ENCODE assay signal across 27 cellular contexts in the genomic region with DNA sequence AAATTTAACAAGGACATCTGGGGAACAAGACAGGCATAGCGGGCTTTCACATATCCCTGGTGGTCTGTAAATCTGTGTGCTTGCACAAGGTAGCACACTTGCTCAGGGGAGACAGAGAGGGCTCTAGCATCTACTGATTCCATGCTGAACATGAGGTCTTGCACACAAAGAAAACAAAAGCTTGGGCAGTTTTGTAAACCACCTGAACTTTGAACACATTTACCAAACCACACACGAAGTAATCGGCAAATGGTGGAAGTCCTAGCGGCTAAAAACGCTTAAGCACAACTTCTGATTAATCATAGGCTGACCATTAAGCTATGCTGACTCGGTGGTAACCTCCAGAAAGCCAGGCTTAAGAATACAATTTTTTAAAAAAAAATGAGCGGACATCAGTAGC. TPM values are rescaled to one million over a fixed set of nuclear protein-coding genes. Genes with fewer than 3 reads are reported as not detected.
"Had no signal": no experiment of that assay in that cellular context is flagged by ENCODE, and none has a peak within 500 bp of the region (broad histone marks: within the 10 kb centered on the region; RNA-seq: fewer than 3 reads in every experiment).

No MANE protein-coding gene starts in this region.

- H3K4me1 ChIP-seq: heart left ventricle, left ventricle myocardium inferior, lower lobe of right lung, pancreas, prostate gland, right lobe of liver, suprapubic skin, tibial artery, uterus had no signal

- H3K9me3 ChIP-seq: heart left ventricle, left ventricle myocardium inferior, lower lobe of right lung, pancreas, prostate gland, right lobe of liver, suprapubic skin, thoracic aorta, tibial artery, uterus had no signal

- DNase-seq: heart left ventricle; hypothalamus; immature natural killer cell; kidney; left colon; left ventricle myocardium inferior; lower lobe of right lung; mammary epithelial cell; mesenchymal stem cell; naive thymus-derived CD8-positive, alpha-beta T cell; nucleus accumbens; pancreas; posterior cingulate gyrus; right lobe of liver; stimulated activated CD4-positive, alpha-beta T cell treated with anti-CD3 and anti-CD28 coated beads, Interleukin-4, amount 100 ng/mL, for 24 hours; stimulated activated naive CD4-positive, alpha-beta T cell; tibial artery; uterus had no signal

- H3K27me3 ChIP-seq: right lobe of liver, suprapubic skin, tibial artery had no signal

- H3K36me3 ChIP-seq: heart left ventricle, left ventricle myocardium inferior, lower lobe of right lung, pancreas, prostate gland, right lobe of liver, suprapubic skin, thoracic aorta, tibial artery, uterus had no signal

- ATAC-seq: heart left ventricle; left colon; lower lobe of right lung; naive thymus-derived CD8-positive, alpha-beta T cell; pancreas; stimulated activated effector memory CD8-positive, alpha-beta T cell treated with anti-CD3 and anti-CD28 coated beads, Interleukin-12 subunit alpha, Interleukin-12 subunit beta, amount 100 ng/mL, for 72 hours had no signal

- H3K27ac ChIP-seq: heart left ventricle, left ventricle myocardium inferior, lower lobe of right lung, pancreas, prostate gland, right lobe of liver, suprapubic skin, thoracic aorta, tibial artery, uterus had no signal

- H3K4me3 ChIP-seq: heart left ventricle, left ventricle myocardium inferior, lower lobe of right lung, pancreas, prostate gland, right lobe of liver, suprapubic skin, thoracic aorta, tibial artery, uterus had no signal

RNA-seq across cellular contexts. Expression of gene AKAP4, which starts 52.8 kb away (rescaled TPM):
- total RNA-seq: heart left ventricle; kidney; left colon; left ventricle myocardium inferior; lower lobe of right lung; mammary epithelial cell; mucosa of gallbladder; naive thymus-derived CD8-positive, alpha-beta T cell; neural crest cell; osteoblast; pancreas; right lobe of liver; subcutaneous adipose tissue; suprapubic skin; thoracic aorta; ureter; uterus had no signal
- polyA plus RNA-seq: heart left ventricle; immature natural killer cell; mammary epithelial cell; naive thymus-derived CD8-positive, alpha-beta T cell; pancreas had no signal

RNA-seq across cellular contexts. Expression of gene CCNB3, which starts 56.6 kb away (rescaled TPM):
- polyA plus RNA-seq: naive thymus-derived CD8-positive, alpha-beta T cell had no signal
